Comparison of ENCODE assay signal across 1 cellular context in the genomic region with DNA sequence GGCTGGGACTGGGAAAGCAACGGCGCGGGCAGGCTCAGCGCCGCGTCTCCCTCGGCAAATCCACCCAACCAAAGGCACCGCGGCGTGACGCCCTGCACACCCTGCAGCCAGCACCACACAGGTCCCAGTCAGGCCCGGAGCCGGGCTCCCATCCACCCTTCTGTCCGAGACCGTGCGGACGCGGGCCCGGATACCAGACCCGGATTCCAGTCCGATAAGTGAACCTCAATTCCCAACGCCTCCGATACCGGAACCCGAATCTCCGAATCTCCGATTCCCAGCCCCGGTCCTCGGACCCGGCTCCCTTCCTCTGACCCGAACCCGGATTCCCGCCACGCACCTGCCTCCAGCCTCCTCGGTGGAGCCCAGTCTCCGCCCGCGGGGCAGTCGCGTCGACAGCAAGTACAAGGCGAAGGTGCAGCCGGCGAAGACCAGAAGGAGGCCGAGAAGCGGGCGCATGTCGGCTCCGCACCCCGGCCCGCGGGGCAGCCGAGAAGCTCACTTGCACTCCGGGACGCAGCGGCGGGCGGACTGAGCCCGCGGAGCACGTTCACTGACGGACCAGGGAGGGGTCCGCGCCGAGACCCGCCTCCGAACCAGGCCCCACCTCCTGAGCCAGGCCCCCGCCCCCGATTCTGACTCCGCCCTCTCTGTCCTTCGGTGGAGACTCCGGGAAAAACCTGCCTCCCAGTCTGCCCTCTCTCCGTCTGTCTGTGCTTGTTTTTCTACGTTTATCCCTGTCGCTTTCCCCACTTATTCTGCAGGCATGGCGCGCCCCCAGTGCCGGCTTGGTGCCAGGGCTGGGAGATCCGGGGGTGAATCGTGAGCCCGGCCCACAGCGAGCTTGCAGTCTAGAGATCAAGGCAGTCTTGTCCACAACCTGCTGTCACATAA.
TF ChIP-seq lines count a peak whose summit lies in the region.

A gene (minus strand): TSS at position 533 of the 894 bp plus-strand sequence. CDS start 74 bp downstream, at position 459.

TF ChIP-seq in HepG2, 621 proteins besides CTCF, POLR2A, EP300 and RAD21 (continued from another document):
- TF ChIP-seq, protein P1, sequence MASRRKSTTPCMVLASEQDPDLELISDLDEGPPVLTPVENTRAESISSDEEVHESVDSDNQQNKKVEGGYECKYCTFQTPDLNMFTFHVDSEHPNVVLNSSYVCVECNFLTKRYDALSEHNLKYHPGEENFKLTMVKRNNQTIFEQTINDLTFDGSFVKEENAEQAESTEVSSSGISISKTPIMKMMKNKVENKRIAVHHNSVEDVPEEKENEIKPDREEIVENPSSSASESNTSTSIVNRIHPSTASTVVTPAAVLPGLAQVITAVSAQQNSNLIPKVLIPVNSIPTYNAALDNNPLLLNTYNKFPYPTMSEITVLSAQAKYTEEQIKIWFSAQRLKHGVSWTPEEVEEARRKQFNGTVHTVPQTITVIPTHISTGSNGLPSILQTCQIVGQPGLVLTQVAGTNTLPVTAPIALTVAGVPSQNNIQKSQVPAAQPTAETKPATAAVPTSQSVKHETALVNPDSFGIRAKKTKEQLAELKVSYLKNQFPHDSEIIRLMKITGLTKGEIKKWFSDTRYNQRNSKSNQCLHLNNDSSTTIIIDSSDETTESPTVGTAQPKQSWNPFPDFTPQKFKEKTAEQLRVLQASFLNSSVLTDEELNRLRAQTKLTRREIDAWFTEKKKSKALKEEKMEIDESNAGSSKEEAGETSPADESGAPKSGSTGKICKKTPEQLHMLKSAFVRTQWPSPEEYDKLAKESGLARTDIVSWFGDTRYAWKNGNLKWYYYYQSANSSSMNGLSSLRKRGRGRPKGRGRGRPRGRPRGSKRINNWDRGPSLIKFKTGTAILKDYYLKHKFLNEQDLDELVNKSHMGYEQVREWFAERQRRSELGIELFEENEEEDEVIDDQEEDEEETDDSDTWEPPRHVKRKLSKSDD (CRISPR knock-in tag; IDR thresholded peaks at IDR 0.05; ENCODE audit: low read depth): no peak; the same call in 1 of the 2 replicates
- TF ChIP-seq ZNF331 (CRISPR knock-in tag; IDR thresholded peaks at IDR 0.05): peak; percentile 80
- no peak; the same call in 1 of the 2 replicates for TF ChIP-seq ZNF674 (CRISPR knock-in tag; IDR thresholded peaks at IDR 0.05; ENCODE audit: low read depth)
- TF ChIP-seq, protein P2, sequence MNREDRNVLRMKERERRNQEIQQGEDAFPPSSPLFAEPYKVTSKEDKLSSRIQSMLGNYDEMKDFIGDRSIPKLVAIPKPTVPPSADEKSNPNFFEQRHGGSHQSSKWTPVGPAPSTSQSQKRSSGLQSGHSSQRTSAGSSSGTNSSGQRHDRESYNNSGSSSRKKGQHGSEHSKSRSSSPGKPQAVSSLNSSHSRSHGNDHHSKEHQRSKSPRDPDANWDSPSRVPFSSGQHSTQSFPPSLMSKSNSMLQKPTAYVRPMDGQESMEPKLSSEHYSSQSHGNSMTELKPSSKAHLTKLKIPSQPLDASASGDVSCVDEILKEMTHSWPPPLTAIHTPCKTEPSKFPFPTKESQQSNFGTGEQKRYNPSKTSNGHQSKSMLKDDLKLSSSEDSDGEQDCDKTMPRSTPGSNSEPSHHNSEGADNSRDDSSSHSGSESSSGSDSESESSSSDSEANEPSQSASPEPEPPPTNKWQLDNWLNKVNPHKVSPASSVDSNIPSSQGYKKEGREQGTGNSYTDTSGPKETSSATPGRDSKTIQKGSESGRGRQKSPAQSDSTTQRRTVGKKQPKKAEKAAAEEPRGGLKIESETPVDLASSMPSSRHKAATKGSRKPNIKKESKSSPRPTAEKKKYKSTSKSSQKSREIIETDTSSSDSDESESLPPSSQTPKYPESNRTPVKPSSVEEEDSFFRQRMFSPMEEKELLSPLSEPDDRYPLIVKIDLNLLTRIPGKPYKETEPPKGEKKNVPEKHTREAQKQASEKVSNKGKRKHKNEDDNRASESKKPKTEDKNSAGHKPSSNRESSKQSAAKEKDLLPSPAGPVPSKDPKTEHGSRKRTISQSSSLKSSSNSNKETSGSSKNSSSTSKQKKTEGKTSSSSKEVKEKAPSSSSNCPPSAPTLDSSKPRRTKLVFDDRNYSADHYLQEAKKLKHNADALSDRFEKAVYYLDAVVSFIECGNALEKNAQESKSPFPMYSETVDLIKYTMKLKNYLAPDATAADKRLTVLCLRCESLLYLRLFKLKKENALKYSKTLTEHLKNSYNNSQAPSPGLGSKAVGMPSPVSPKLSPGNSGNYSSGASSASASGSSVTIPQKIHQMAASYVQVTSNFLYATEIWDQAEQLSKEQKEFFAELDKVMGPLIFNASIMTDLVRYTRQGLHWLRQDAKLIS (CRISPR knock-in tag; IDR thresholded peaks at IDR 0.05): peak; percentile 82; the same call in 1 of the 2 replicates
- TF ChIP-seq ZNF510 (CRISPR knock-in tag; IDR thresholded peaks at IDR 0.05; ENCODE audit: low read depth): no peak; the same call in 1 of the 2 replicates
- peak; percentile 86 for TF ChIP-seq FOXO1 (CRISPR knock-in tag; IDR thresholded peaks at IDR 0.05)
- peak; percentile 83 for TF ChIP-seq ZFP36L1 (CRISPR knock-in tag; IDR thresholded peaks at IDR 0.05)
- no peak for TF ChIP-seq JUND (CRISPR knock-in tag; IDR thresholded peaks at IDR 0.05)
- no peak for TF ChIP-seq SMAD9 (CRISPR knock-in tag; IDR thresholded peaks at IDR 0.05)
- no peak for TF ChIP-seq ZBTB7A (CRISPR knock-in tag; IDR thresholded peaks at IDR 0.05)
- no peak for TF ChIP-seq NFE2L1 (CRISPR knock-in tag; IDR thresholded peaks at IDR 0.05; ENCODE audit: borderline replicate concordance)
- TF ChIP-seq MAFF (IDR thresholded peaks at IDR 0.05; ENCODE audit: low read depth, low read length): no peak
- TF ChIP-seq ZNF776 (CRISPR knock-in tag; IDR thresholded peaks at IDR 0.05): peak; percentile 62; the same call in 1 of the 2 replicates
- no peak for TF ChIP-seq SMARCC2 (IDR thresholded peaks at IDR 0.05)
- peak; percentile 94 for TF ChIP-seq ZFY (CRISPR knock-in tag; IDR thresholded peaks at IDR 0.05)
- TF ChIP-seq, protein P3, sequence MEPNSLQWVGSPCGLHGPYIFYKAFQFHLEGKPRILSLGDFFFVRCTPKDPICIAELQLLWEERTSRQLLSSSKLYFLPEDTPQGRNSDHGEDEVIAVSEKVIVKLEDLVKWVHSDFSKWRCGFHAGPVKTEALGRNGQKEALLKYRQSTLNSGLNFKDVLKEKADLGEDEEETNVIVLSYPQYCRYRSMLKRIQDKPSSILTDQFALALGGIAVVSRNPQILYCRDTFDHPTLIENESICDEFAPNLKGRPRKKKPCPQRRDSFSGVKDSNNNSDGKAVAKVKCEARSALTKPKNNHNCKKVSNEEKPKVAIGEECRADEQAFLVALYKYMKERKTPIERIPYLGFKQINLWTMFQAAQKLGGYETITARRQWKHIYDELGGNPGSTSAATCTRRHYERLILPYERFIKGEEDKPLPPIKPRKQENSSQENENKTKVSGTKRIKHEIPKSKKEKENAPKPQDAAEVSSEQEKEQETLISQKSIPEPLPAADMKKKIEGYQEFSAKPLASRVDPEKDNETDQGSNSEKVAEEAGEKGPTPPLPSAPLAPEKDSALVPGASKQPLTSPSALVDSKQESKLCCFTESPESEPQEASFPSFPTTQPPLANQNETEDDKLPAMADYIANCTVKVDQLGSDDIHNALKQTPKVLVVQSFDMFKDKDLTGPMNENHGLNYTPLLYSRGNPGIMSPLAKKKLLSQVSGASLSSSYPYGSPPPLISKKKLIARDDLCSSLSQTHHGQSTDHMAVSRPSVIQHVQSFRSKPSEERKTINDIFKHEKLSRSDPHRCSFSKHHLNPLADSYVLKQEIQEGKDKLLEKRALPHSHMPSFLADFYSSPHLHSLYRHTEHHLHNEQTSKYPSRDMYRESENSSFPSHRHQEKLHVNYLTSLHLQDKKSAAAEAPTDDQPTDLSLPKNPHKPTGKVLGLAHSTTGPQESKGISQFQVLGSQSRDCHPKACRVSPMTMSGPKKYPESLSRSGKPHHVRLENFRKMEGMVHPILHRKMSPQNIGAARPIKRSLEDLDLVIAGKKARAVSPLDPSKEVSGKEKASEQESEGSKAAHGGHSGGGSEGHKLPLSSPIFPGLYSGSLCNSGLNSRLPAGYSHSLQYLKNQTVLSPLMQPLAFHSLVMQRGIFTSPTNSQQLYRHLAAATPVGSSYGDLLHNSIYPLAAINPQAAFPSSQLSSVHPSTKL (CRISPR knock-in tag; IDR thresholded peaks at IDR 0.05): peak; percentile 77
- TF ChIP-seq ZFP1 (CRISPR knock-in tag; IDR thresholded peaks at IDR 0.05): peak; percentile 53; the same call in 1 of the 2 replicates
- TF ChIP-seq ETV5 (CRISPR knock-in tag; IDR thresholded peaks at IDR 0.05; ENCODE audit: borderline replicate concordance): peak; percentile 66
- peak; percentile 94 for TF ChIP-seq ZNF430 (CRISPR knock-in tag; IDR thresholded peaks at IDR 0.05)
- TF ChIP-seq PLRG1 (conservative IDR thresholded peaks at IDR 0.05): no peak
- peak; percentile 92 for TF ChIP-seq ZNF274 (CRISPR knock-in tag; IDR thresholded peaks at IDR 0.05)
- no peak for TF ChIP-seq ZNF629 (CRISPR knock-in tag; conservative IDR thresholded peaks at IDR 0.05)
- peak; percentile 93 for TF ChIP-seq MYC (CRISPR knock-in tag; IDR thresholded peaks at IDR 0.05; ENCODE audit: borderline replicate concordance)
